18 cellular contexts compared by ENCODE assay signal in genomic region chr13:50196118-50196517, GRCh38.
A peak's percentile ranks its signal among the peaks of the same experiment; 100 is the strongest.
DNase-seq lines count a peak whose midpoint lies in the region; ATAC-seq and TF ChIP-seq lines count a peak whose summit lies in the region.
"Had no signal": no experiment of that assay in that cellular context is flagged by ENCODE, and none has a peak within 500 bp of the region (broad histone marks: within the 10 kb centered on the region; RNA-seq: fewer than 3 reads in every experiment).

No MANE protein-coding gene starts in this region.

- POLR2A ChIA-PET in HEK293 (lab: Yijun Ruan, JAX) = no interaction called here

- TF ChIP-seq EP300 in esophagus muscularis mucosa (IDR thresholded peaks at IDR 0.05) = no peak

- intact Hi-C loops in esophagus muscularis mucosa (cut with DNase I) = no loop called here

- H3K4me1 Mint-ChIP-seq in stimulated activated effector memory CD8-positive, alpha-beta T cell treated with anti-CD3 and anti-CD28 coated beads, Interleukin-12 subunit alpha, Interleukin-12 subunit beta, amount 100 ng/mL, for 72 hours = peaks cover 18% of the 10 kb centered on the region
- H3K4me1 Mint-ChIP-seq: B cell had no signal

- no peaks in the 10 kb centered on the region for H3K36me3 ChIP-seq in HEK293 (ENCODE audit: control insufficient read depth in 2 of 2, insufficient read depth in 1 of 2, low read length in 2 of 2)
- H3K36me3 ChIP-seq in esophagus muscularis mucosa = no peaks in the 10 kb centered on the region
- H3K36me3 ChIP-seq: BLaER1 treated with 17β-estradiol and CSF1 and Interleukin-3, amounts not matched to agents 10 nM and 100 nM had no signal

- TF ChIP-seq CTCF in HEK293 (tag by site-specific recombination; IDR thresholded peaks at IDR 0.05) = no peak
- no peak for TF ChIP-seq CTCF in esophagus muscularis mucosa (IDR thresholded peaks at IDR 0.05)

- H3K9me3 ChIP-seq in HEK293 (ENCODE audit: control insufficient read depth, insufficient read depth, low read depth, low read length) (no peaks in the 10 kb centered on the region), esophagus muscularis mucosa (no peaks in the 10 kb centered on the region)
- H3K9me3 ChIP-seq: A549, Caco-2 had no signal

- CTCF ChIA-PET in HEK293 (lab: Yijun Ruan, JAX) = no interaction called here

- H3K27ac ChIP-seq in HEK293 (ENCODE audit: extremely low read depth, low read depth, low read length) (no peak overlapping the region), esophagus muscularis mucosa (replicated peaks in 1 of 4) (no peak overlapping the region)
- H3K27ac ChIP-seq: 22Rv1; A549; BLaER1 treated with 17β-estradiol and CSF1 and Interleukin-3, amounts not matched to agents 10 nM and 100 nM; C4-2B had no signal

- H3K4me3 Mint-ChIP-seq in stimulated activated effector memory CD8-positive, alpha-beta T cell treated with anti-CD3 and anti-CD28 coated beads, Interleukin-12 subunit alpha, Interleukin-12 subunit beta, amount 100 ng/mL, for 72 hours = no peak overlapping the region
- H3K4me3 Mint-ChIP-seq: B cell; CD4-positive, alpha-beta T cell; CD8-positive, alpha-beta T cell had no signal

- no peaks in the 10 kb centered on the region for H3K36me3 Mint-ChIP-seq in stimulated activated effector memory CD8-positive, alpha-beta T cell treated with anti-CD3 and anti-CD28 coated beads, Interleukin-12 subunit alpha, Interleukin-12 subunit beta, amount 100 ng/mL, for 72 hours
- H3K36me3 Mint-ChIP-seq: CD8-positive, alpha-beta T cell had no signal

- no peak for ATAC-seq in stimulated activated effector memory CD8-positive, alpha-beta T cell treated with anti-CD3 and anti-CD28 coated beads, Interleukin-12 subunit alpha, Interleukin-12 subunit beta, amount 100 ng/mL, for 72 hours
- ATAC-seq: A549; CD8-positive, alpha-beta T cell had no signal

- no peak overlapping the region for H3K27ac Mint-ChIP-seq in stimulated activated effector memory CD8-positive, alpha-beta T cell treated with anti-CD3 and anti-CD28 coated beads, Interleukin-12 subunit alpha, Interleukin-12 subunit beta, amount 100 ng/mL, for 72 hours
- H3K27ac Mint-ChIP-seq: B cell; CD4-positive, alpha-beta T cell; CD8-positive, alpha-beta T cell had no signal

- H3K27me3 ChIP-seq in esophagus muscularis mucosa = no peaks in the 10 kb centered on the region
- H3K27me3 ChIP-seq: BLaER1 treated with 17β-estradiol and CSF1 and Interleukin-3, amounts not matched to agents 10 nM and 100 nM had no signal

- WGBS in esophagus muscularis mucosa = 95% methylated on average over 3 of the region's 3 CpGs

- TF ChIP-seq POLR2A in esophagus muscularis mucosa (IDR thresholded peaks at IDR 0.05; ENCODE audit: low read depth) = no peak

- H3K4me1 ChIP-seq in HEK293 (ENCODE audit: control insufficient read depth, insufficient read depth, low read length) (peaks cover 21% of the 10 kb centered on the region), esophagus muscularis mucosa (peaks cover 2 to 15% (median 13%) of the 10 kb centered on the region in 4 donors)
- H3K4me1 ChIP-seq: A549, Caco-2 had no signal

- no peaks in the 10 kb centered on the region for H3K9me3 Mint-ChIP-seq in stimulated activated effector memory CD8-positive, alpha-beta T cell treated with anti-CD3 and anti-CD28 coated beads, Interleukin-12 subunit alpha, Interleukin-12 subunit beta, amount 100 ng/mL, for 72 hours
- H3K9me3 Mint-ChIP-seq: CD4-positive, alpha-beta T cell; CD8-positive, alpha-beta T cell had no signal

- peak; percentile 20 for DNase-seq in SIG-M5 treated with dmso at 0.1 percent for 504 hours (lab: John Stamatoyannopoulos, UW; ENCODE audit: unreplicated experiment)
- no peak for DNase-seq in SIG-M5 (lab: John Stamatoyannopoulos, UW)
- peak; percentile 68 for DNase-seq in esophagus muscularis mucosa (ENCODE audit: extremely low spot score)
- DNase-seq in cerebellar nuclear complex (lab: John Stamatoyannopoulos, UW) = no peak
- no peak for DNase-seq in stimulated activated effector memory CD8-positive, alpha-beta T cell treated with anti-CD3 and anti-CD28 coated beads, Interleukin-12 subunit alpha, Interleukin-12 subunit beta, amount 100 ng/mL, for 72 hours (ENCODE audit: low spot score in 2 of 2)
- DNase-seq: AML-193; Caco-2; Calu3; CD4-positive, alpha-beta T cell; CD8-positive, alpha-beta T cell; DMS79 treated with DMSO at 0.1 percent for 48 hours; GF-D8 had no signal

- H3K4me3 ChIP-seq in HEK293 (ENCODE audit: low read depth, low read length) = no peak overlapping the region
- H3K4me3 ChIP-seq in esophagus muscularis mucosa = no peak overlapping the region
- H3K4me3 ChIP-seq: A549; BLaER1 treated with 17β-estradiol and CSF1 and Interleukin-3, amounts not matched to agents 10 nM and 100 nM had no signal

TF ChIP-seq in HEK293, 187 proteins besides CTCF, POLR2A, EP300 and RAD21:
- TF ChIP-seq ZNF48 (tag by site-specific recombination; IDR thresholded peaks at IDR 0.05) (no peak), ZNF121 (tag by site-specific recombination; IDR thresholded peaks at IDR 0.05) (peak; percentile 71; the same call in 1 of the 2 replicates)

Comparison
In these comparisons a context has a peak if more than half of its experiments do, and no peak if none do; other contexts are left out.
1. DNase-seq: peak in SIG-M5 treated with dmso at 0.1 percent for 504 hours (single experiment) and esophagus muscularis mucosa (single experiment); none in SIG-M5 (single experiment), cerebellar nuclear complex (0 of 2) and stimulated activated effector memory CD8-positive, alpha-beta T cell treated with anti-CD3 and anti-CD28 coated beads, Interleukin-12 subunit alpha, Interleukin-12 subunit beta, amount 100 ng/mL, for 72 hours (0 of 2).